In the genomic region with DNA sequence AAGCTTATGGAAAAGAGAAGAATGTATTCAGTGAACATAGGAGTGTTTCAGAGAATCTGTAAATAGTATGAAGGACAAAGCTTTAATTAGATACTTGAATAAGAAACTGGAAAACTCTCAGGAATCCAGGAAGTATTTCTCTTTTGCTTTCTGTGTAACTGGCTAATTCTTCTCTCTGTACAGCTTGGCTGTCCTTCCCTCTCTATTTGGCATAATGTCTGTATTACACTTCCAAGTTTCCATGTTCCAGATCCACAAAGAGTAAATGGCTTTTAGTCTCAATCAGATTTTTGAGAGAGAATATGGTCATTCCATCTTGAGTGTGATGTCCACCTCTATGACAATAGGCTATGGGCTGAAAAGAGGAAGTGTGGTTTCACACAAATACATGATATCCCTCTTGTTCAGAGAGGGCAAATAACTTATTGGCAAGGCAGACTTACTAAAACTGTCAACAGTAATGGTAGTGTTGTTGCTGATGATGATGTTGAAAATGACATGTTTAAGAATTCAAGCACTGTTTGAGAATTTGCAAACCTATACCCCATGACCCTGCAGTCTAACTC, we compare ENCODE assay signal across 1 cellular context.
TF ChIP-seq lines count a peak whose summit lies in the region.

No MANE protein-coding gene starts in this region.

TF ChIP-seq in GM12878, 131 proteins besides CTCF, POLR2A, EP300 and RAD21:
- no peak for TF ChIP-seq MEF2A (IDR thresholded peaks at IDR 0.05; ENCODE audit: insufficient read depth, low read depth, low read length)
- TF ChIP-seq SPI1 (IDR thresholded peaks at IDR 0.05; ENCODE audit: borderline replicate concordance, insufficient read depth, low read depth, low read length), result peak; percentile 85
